8 cellular contexts compared by ENCODE assay signal in the genomic region with DNA sequence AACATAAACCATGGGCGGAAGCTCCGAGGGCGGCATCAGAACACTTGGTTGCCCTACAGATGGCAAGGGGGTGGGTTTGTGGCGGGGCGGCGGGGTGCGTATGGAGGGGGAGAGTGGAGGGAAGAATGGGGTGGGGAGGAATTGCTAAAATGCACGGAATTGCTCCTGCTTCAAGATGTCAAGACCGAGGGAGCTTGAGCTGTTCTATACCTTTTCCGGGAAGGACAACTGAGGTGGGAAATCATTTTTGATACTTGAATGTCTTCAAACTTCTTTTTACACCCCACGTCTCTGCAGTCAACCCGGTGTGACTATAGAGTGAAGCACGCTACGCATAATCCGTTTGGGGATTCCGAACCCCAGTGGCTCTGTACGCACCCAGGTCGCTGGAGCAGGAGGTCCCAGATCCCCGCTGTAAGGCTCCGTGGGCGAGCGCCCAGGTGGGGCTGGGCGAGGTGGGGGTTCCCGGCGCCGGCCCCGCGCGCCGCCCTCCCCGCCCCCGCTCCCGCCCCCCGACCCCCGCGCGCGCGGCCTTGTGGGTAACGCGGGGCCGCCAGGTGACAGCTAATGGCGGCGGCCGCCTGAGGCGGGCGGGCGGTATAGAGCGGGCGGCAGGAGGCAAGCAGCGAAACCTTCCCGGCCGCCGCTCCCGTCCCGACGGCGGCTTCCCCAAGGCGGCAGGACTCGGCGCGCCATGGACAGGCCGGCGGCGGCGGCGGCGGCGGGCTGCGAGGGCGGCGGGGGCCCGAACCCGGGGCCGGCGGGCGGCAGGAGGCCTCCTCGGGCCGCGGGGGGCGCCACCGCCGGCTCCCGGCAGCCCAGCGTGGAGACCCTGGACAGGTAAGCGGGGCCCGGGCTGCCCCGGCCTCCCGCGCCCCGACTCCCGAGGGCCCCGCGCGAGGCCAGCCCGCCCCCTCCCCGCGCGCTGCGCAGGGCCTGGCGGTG. TPM values are rescaled to one million over a fixed set of nuclear protein-coding genes. Genes with fewer than 3 reads are reported as not detected.
DNase-seq lines count a peak whose midpoint lies in the region; ATAC-seq and TF ChIP-seq lines count a peak whose summit lies in the region.

A gene (plus strand): TSS at position 560 of the 945 bp plus-strand sequence. CDS start 135 bp downstream, at position 695.

- no peaks in the 10 kb centered on the region for H3K36me3 ChIP-seq in body of pancreas (replicated peaks in 1 of 2; ENCODE audit: insufficient read depth in 1 of 2, low read depth in 2 of 2)

- 0 to 3% methylated on average over 8 to 35 of the region's 101 CpGs for WGBS in body of pancreas, 2 donors

- no peaks in the 10 kb centered on the region for H3K27me3 Mint-ChIP-seq in CD4-positive, alpha-beta T cell

- CTCF ChIA-PET in CD4-positive, alpha-beta T cell (lab: Charles Lee) = interaction anchor here (1.4 to 2.2 kb wide), 4 partner anchors 9 to 23 kb away, joined by 6 to 11 read pairs (median 7); no protein-coding TSS in a partner anchor

- peaks cover 20% of the 10 kb centered on the region for H3K4me1 ChIP-seq in body of pancreas

- DNase-seq in CD4-positive, alpha-beta T cell = peak; percentile 25 to 61 (median 43)
- DNase-seq in T-helper 1 cell = peak; percentile 38 to 62 (median 40)
- peak; percentile 36 to 63 (median 42) for DNase-seq in body of pancreas
- DNase-seq in iPS-NIHi11 (ENCODE audit: low spot score) = peak; percentile 64
- peak; percentile 32 to 50 for DNase-seq in stimulated activated CD4-positive, alpha-beta T cell treated with anti-CD3 and anti-CD28 coated beads, Interleukin-15, amount 100 ng/mL, for 1 hour (ENCODE audit: low read depth in 1 of 2, low spot score in 1 of 2)
- no peak for DNase-seq in epidermal melanocyte (ENCODE audit: insufficient read length, low spot score)

- no peak for TF ChIP-seq CTCF in CD4-positive, alpha-beta T cell (IDR thresholded peaks at IDR 0.05)
- no peak for TF ChIP-seq CTCF in body of pancreas (IDR thresholded peaks at IDR 0.05)

- TF ChIP-seq POLR2A in body of pancreas (IDR thresholded peaks at IDR 0.05) = peak; percentile 32 to 44 (median 35)

- POLR2A ChIA-PET in CD4-positive, alpha-beta T cell (lab: Charles Lee) = interaction anchor here (0.8 to 4.0 kb wide), 14 partner anchors 10 to 1153 kb away, joined by 3 to 40 read pairs (median 6); a partner anchor contains a TSS

- H3K4me3 ChIP-seq in body of pancreas = peak within 1 kb of the TSS in 1 of 2 donors; percentile 20

- peak within 1 kb of the TSS; percentile 99 for H3K27ac Mint-ChIP-seq in CD4-positive, alpha-beta T cell

- peaks cover 70% of the 10 kb centered on the region for H3K4me1 Mint-ChIP-seq in CD4-positive, alpha-beta T cell (ENCODE audit: low read depth)

- no peaks in the 10 kb centered on the region for H3K9me3 Mint-ChIP-seq in CD4-positive, alpha-beta T cell

- ATAC-seq in CD4-positive, alpha-beta T cell (ENCODE audit: poor library complexity) = peak; percentile 66
- peak; percentile 33 for ATAC-seq in GM19438 (IDR thresholded peaks at IDR 0.05; ENCODE audit: low read depth, unreplicated experiment)
- peak; percentile 41 for ATAC-seq in HG03520 (IDR thresholded peaks at IDR 0.05; ENCODE audit: unreplicated experiment)
- ATAC-seq in body of pancreas = peak; percentile 78

- H3K9me3 ChIP-seq in CD4-positive, alpha-beta T cell (ENCODE audit: control insufficient read depth, low read length) = no peaks in the 10 kb centered on the region
- H3K9me3 ChIP-seq in body of pancreas = no peaks in the 10 kb centered on the region

- no peaks in the 10 kb centered on the region for H3K27me3 ChIP-seq in CD4-positive, alpha-beta T cell (ENCODE audit: control insufficient read depth, insufficient read depth, low read length)
- no peaks in the 10 kb centered on the region for H3K27me3 ChIP-seq in body of pancreas

- H3K27ac ChIP-seq in CD4-positive, alpha-beta T cell (ENCODE audit: low read depth, low read length) = peak within 1 kb of the TSS; percentile 75
- H3K27ac ChIP-seq in body of pancreas = peak within 1 kb of the TSS; percentile 72 to 94 (median 88)

- intact Hi-C loops in CD4-positive, alpha-beta T cell (cut with DNase I, micrococcal nuclease) = loop anchor here (5.0 to 10.0 kb wide), 3 partner anchors 118 to 1188 kb away; a partner anchor contains a TSS
- intact Hi-C loops in body of pancreas (cut with DNase I) = no loop called here

- H3K36me3 Mint-ChIP-seq in CD4-positive, alpha-beta T cell (ENCODE audit: low read depth) = peaks cover 14% of the 10 kb centered on the region

- peak within 1 kb of the TSS; percentile 98 for H3K4me3 Mint-ChIP-seq in CD4-positive, alpha-beta T cell

RNA-seq across cellular contexts. Expression of the gene that starts here (rescaled TPM):
- total RNA-seq in CD4-positive, alpha-beta T cell = 10 to 100 TPM; 33.6 to 34.4 TPM
- 1 to 10 TPM; 7.6 to 9.1 TPM for total RNA-seq in body of pancreas
